Comparison of ENCODE assay signal across 10 cellular contexts in genomic region chr3:115436767-115437301, GRCh38.
DNase-seq lines count a peak whose midpoint lies in the region; ATAC-seq and TF ChIP-seq lines count a peak whose summit lies in the region.
"Had no signal": no experiment of that assay in that cellular context is flagged by ENCODE, and none has a peak within 500 bp of the region (broad histone marks: within the 10 kb centered on the region; RNA-seq: fewer than 3 reads in every experiment).

No MANE protein-coding gene starts in this region.

- TF ChIP-seq CTCF in kidney epithelial cell (IDR thresholded peaks at IDR 0.05; ENCODE audit: insufficient read depth, low read length, poor library complexity, severe bottlenecking), result peak; percentile 14

- no peaks in the 10 kb centered on the region for H3K27me3 ChIP-seq in kidney epithelial cell (ENCODE audit: control insufficient read depth, insufficient read depth, low read length)
- H3K27me3 ChIP-seq in effector memory CD4-positive, alpha-beta T cell (replicated peaks; ENCODE audit: control insufficient read depth, insufficient read depth, low read length, poor library complexity, severe bottlenecking), result no peaks in the 10 kb centered on the region

- no peaks in the 10 kb centered on the region for H3K36me3 ChIP-seq in kidney epithelial cell (ENCODE audit: control insufficient read depth, insufficient read depth, low read length)
- H3K36me3 ChIP-seq in effector memory CD4-positive, alpha-beta T cell (ENCODE audit: control insufficient read depth, insufficient read depth, low read length), result no peaks in the 10 kb centered on the region

- H3K36me3 Mint-ChIP-seq in activated T-helper 17 cell treated with anti-CD3 and anti-CD28 coated beads, Interleukin-2, amount 50 U/mL, for 72 hours (ENCODE audit: low read depth), result no peaks in the 10 kb centered on the region
- H3K36me3 Mint-ChIP-seq: naive B cell had no signal

- H3K4me1 ChIP-seq in effector memory CD4-positive, alpha-beta T cell (ENCODE audit: control insufficient read depth, insufficient read depth, low read length, poor library complexity, severe bottlenecking), result no peaks in the 10 kb centered on the region

- DNase-seq in Caki2 (ENCODE audit: low read depth) (peak; percentile 40), LHCN-M2 (ENCODE audit: low read depth) (peak; percentile 99), kidney epithelial cell (ENCODE audit: low read depth) (peak; percentile 80), nucleus accumbens (lab: John Stamatoyannopoulos, UW) (no peak)
- no peak for DNase-seq in effector memory CD4-positive, alpha-beta T cell
- DNase-seq: naive B cell, T-helper 2 cell had no signal

- H3K9me3 ChIP-seq in effector memory CD4-positive, alpha-beta T cell (ENCODE audit: control insufficient read depth, low read length), result no peaks in the 10 kb centered on the region

- peak; percentile 34 for ATAC-seq in activated T-helper 17 cell treated with anti-CD3 and anti-CD28 coated beads, Interleukin-2, amount 50 U/mL, for 72 hours (replicated peaks)
- ATAC-seq in HG02884 (IDR thresholded peaks at IDR 0.05; ENCODE audit: unreplicated experiment) (no peak), GM21529 (IDR thresholded peaks at IDR 0.05; ENCODE audit: unreplicated experiment) (no peak)

- no peak overlapping the region for H3K4me3 Mint-ChIP-seq in activated T-helper 17 cell treated with anti-CD3 and anti-CD28 coated beads, Interleukin-2, amount 50 U/mL, for 72 hours
- H3K4me3 Mint-ChIP-seq: naive B cell had no signal

- no peaks in the 10 kb centered on the region for H3K9me3 Mint-ChIP-seq in activated T-helper 17 cell treated with anti-CD3 and anti-CD28 coated beads, Interleukin-2, amount 50 U/mL, for 72 hours

- no peaks in the 10 kb centered on the region for H3K4me1 Mint-ChIP-seq in activated T-helper 17 cell treated with anti-CD3 and anti-CD28 coated beads, Interleukin-2, amount 50 U/mL, for 72 hours
- H3K4me1 Mint-ChIP-seq: naive B cell had no signal

- H3K27me3 Mint-ChIP-seq in activated T-helper 17 cell treated with anti-CD3 and anti-CD28 coated beads, Interleukin-2, amount 50 U/mL, for 72 hours, result no peaks in the 10 kb centered on the region
- H3K27me3 Mint-ChIP-seq: naive B cell had no signal

- in situ Hi-C loops in Caki2 (cut with HindIII; ENCODE audit: low pct_unique_long_range_greater_than_20kb, low sequenced_read_pairs), result no loop called here

- H3K4me3 ChIP-seq in kidney epithelial cell (ENCODE audit: low read depth, low read length), result no peak overlapping the region
- no peak overlapping the region for H3K4me3 ChIP-seq in effector memory CD4-positive, alpha-beta T cell (ENCODE audit: insufficient read depth, low read depth, low read length, poor library complexity, severe bottlenecking)

- no peak overlapping the region for H3K27ac Mint-ChIP-seq in activated T-helper 17 cell treated with anti-CD3 and anti-CD28 coated beads, Interleukin-2, amount 50 U/mL, for 72 hours
- H3K27ac Mint-ChIP-seq: naive B cell had no signal

- H3K27ac ChIP-seq in effector memory CD4-positive, alpha-beta T cell (ENCODE audit: insufficient read depth, low read length, poor library complexity, severe bottlenecking), result no peak overlapping the region

Comparison
In these comparisons a context has a peak if more than half of its experiments do, and no peak if none do; other contexts are left out.
1. DNase-seq: peak in Caki2 (single experiment), LHCN-M2 (single experiment) and kidney epithelial cell (single experiment); none in nucleus accumbens (0 of 56) and effector memory CD4-positive, alpha-beta T cell (0 of 3).